ENCODE assay signal across 8 cellular contexts in the genomic region with DNA sequence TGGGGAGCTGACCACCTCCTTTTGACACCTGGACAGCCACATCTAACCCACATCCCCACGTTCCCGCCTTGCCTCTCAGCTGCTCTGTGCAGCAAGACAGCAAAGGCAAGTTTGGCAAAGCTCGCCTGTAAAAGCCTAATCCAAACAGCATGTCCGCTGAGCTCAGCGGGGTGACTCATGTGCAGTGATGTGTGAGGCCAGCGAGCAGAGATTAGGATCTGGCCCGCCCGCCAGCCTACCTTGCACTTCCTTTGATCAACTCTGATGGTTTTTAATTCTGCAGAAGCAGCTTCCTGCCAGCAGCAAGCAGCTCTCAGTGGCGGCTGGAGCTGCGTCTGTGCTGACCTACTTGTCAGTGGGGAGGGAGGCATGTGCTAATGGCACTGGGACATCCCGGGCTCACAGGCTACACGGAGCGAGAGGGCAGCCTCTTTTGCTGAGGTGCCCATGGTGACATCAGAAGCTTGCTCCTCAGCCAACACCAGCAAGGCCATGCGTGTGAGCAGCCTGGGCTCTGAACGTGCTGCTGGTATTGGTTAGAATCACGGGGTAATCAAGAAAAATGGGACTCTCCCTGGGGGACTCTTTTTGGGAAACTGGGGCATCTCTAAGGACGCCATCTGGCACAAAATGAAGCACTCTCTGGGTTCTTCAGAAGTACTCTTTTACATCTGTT. TPM values are rescaled to one million over a fixed set of nuclear protein-coding genes. Genes with fewer than 3 reads are reported as not detected.
DNase-seq lines count a peak whose midpoint lies in the region; ATAC-seq and TF ChIP-seq lines count a peak whose summit lies in the region.

No MANE protein-coding gene starts in this region.

- TF ChIP-seq EP300 in gastroesophageal sphincter (IDR thresholded peaks at IDR 0.05) = no peak

- H3K27ac Mint-ChIP-seq in IgD-negative memory B cell (peak overlapping the region; percentile 44 to 89 (median 74)), osteocyte (ENCODE audit: unreplicated experiment) (peak overlapping the region; percentile 65)

- peak overlapping the region in 1 of 2 donors; percentile 34 for H3K4me3 ChIP-seq in gastroesophageal sphincter
- H3K4me3 ChIP-seq in testis = no peak overlapping the region

- peak; percentile 90 for DNase-seq in DMS79 (lab: John Stamatoyannopoulos, UW)
- peak; percentile 5 for DNase-seq in SIG-M5 (lab: John Stamatoyannopoulos, UW)
- DNase-seq in activated gamma-delta T cell treated with anti-CD3 and anti-CD28 coated beads, Interleukin-2, amount 50 U/mL, for 16 hours (ENCODE audit: low read depth) = peak; percentile 83
- peak; percentile 81 for DNase-seq in osteocyte (ENCODE audit: extremely low spot score, unreplicated experiment)
- peak; percentile 51 for DNase-seq in testis

- peak overlapping the region; percentile 60 to 89 (median 82) for H3K27ac ChIP-seq in gastroesophageal sphincter
- peak overlapping the region in 1 of 2 donors; percentile 31 for H3K27ac ChIP-seq in testis

- TF ChIP-seq POLR2A in gastroesophageal sphincter (IDR thresholded peaks at IDR 0.05) (no peak), testis (IDR thresholded peaks at IDR 0.05) (no peak)

- 27 to 37% methylated on average over 3 to 6 of the region's 17 CpGs for WGBS in gastroesophageal sphincter (ENCODE audit: low coverage in 1 of 2), 2 donors
- WGBS in testis, 2 donors = 18 to 47% methylated on average over 9 to 17 of the region's 17 CpGs

- H3K27me3 Mint-ChIP-seq in IgD-negative memory B cell (peaks cover 2% of the 10 kb centered on the region), osteocyte (ENCODE audit: unreplicated experiment) (no peaks in the 10 kb centered on the region)

- TF ChIP-seq CTCF in gastroesophageal sphincter (IDR thresholded peaks at IDR 0.05) = no peak
- TF ChIP-seq CTCF in osteocyte (IDR thresholded peaks at IDR 0.05) = no peak
- no peak for TF ChIP-seq CTCF in testis (IDR thresholded peaks at IDR 0.05)

- H3K36me3 ChIP-seq in gastroesophageal sphincter (no peaks in the 10 kb centered on the region), testis (ENCODE audit: low read depth, missing control alignments) (no peaks in the 10 kb centered on the region)

- H3K27me3 ChIP-seq in gastroesophageal sphincter (no peaks in the 10 kb centered on the region), testis (no peaks in the 10 kb centered on the region)

- H3K4me1 Mint-ChIP-seq in IgD-negative memory B cell (peaks cover 49 to 58% (median 58%) of the 10 kb centered on the region in 3 donors), osteocyte (ENCODE audit: unreplicated experiment) (peaks cover 65% of the 10 kb centered on the region)

- intact Hi-C loops in testis (cut with DNase I; ENCODE audit: low total_unique reads) = no loop called here

- H3K9me3 ChIP-seq in gastroesophageal sphincter (no peaks in the 10 kb centered on the region), testis (no peaks in the 10 kb centered on the region)

- no peaks in the 10 kb centered on the region for H3K36me3 Mint-ChIP-seq in IgD-negative memory B cell
- H3K36me3 Mint-ChIP-seq in osteocyte (ENCODE audit: unreplicated experiment) = no peaks in the 10 kb centered on the region

- H3K4me1 ChIP-seq in gastroesophageal sphincter (peaks cover 4 to 49% (median 33%) of the 10 kb centered on the region in 3 donors), testis (peaks cover 14% of the 10 kb centered on the region)

- peak overlapping the region; percentile 51 to 91 (median 77) for H3K4me3 Mint-ChIP-seq in IgD-negative memory B cell
- H3K4me3 Mint-ChIP-seq in osteocyte (ENCODE audit: unreplicated experiment) = no peak overlapping the region

- H3K9me3 Mint-ChIP-seq in IgD-negative memory B cell = no peaks in the 10 kb centered on the region
- peaks cover under 1% of the 10 kb centered on the region for H3K9me3 Mint-ChIP-seq in osteocyte (ENCODE audit: unreplicated experiment)

- ATAC-seq in GM21717 (IDR thresholded peaks at IDR 0.05; ENCODE audit: unreplicated experiment) (peak; percentile 76), gastroesophageal sphincter (peak; percentile 94)

RNA-seq across cellular contexts. Expression of a gene that starts 36.0 kb away (rescaled TPM):
- polyA plus RNA-seq in IgD-negative memory B cell = 78.3 TPM
- total RNA-seq in gastroesophageal sphincter = 10 to 100 TPM; 18.5 to 31.4 (median 23.7) TPM
- 35.2 and 41.1 TPM in 2 replicates for total RNA-seq in osteocyte
- total RNA-seq in testis = 10 to 100 TPM; 67.1 to 71.0 TPM
- polyA plus RNA-seq in testis (ENCODE audit: insufficient read depth, low read depth, low replicate concordance) = 49.0 TPM

Comparison
In these comparisons a context has a peak if more than half of its experiments do, and no peak if none do; other contexts are left out.
1. DNase-seq: peak in every context shown above with its lines; median percentile 90 in DMS79; 83 in activated gamma-delta T cell treated with anti-CD3 and anti-CD28 coated beads, Interleukin-2, amount 50 U/mL, for 16 hours; 81 in osteocyte; 51 in testis; 5 in SIG-M5.